In the genomic region with DNA sequence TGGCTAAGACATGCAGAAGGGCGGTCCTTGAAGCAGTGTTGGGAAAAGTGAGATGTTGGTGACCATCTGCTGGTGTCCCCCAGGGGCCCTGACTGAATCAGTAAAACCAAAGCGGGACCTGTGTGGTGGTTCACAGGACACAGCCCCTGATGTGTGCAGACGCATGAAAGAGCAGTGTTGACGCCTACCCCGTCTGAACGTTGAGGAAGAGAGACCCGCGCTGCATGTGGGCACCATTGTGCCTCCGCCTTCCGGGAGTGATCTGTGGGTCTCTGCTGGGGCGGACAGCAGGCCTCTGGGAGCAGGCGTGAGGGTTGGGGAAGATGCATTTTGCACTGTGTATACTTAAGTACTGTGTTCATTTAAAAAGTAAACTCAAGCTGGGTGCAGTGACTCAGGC, we compare ENCODE assay signal across 25 cellular contexts.
"Had no signal": no experiment of that assay in that cellular context is flagged by ENCODE, and none has a peak within 500 bp of the region (broad histone marks: within the 10 kb centered on the region; RNA-seq: fewer than 3 reads in every experiment).

No MANE protein-coding gene starts in this region.

- H3K27me3 Mint-ChIP-seq: activated CD4-positive, alpha-beta memory T cell treated with anti-CD3 and anti-CD28 coated beads, Interleukin-2, amount 10 ng/mL, durations not matched to agents 7 days and 5 days; activated naive CD4-positive, alpha-beta T cell treated with anti-CD3 and anti-CD28 coated beads, Interleukin-2, amount 10 ng/mL, durations not matched to agents 7 days and 5 days; activated naive CD8-positive, alpha-beta T cell; activated naive CD8-positive, alpha-beta T cell treated with anti-CD3 and anti-CD28 coated beads, Interleukin-2, amount 50 U/mL, for 24 hours; central memory CD8-positive, alpha-beta T cell had no signal

- H3K27ac ChIP-seq: brain microvascular endothelial cell, KMS-11, WERI-Rb-1 had no signal

- H3K9ac ChIP-seq: KMS-11 had no signal

- DNase-seq: activated CD4-positive, alpha-beta memory T cell treated with anti-CD3 and anti-CD28 coated beads, Interleukin-2, amount 10 ng/mL, durations not matched to agents 7 days and 5 days; activated CD4-positive, alpha-beta T cell treated with anti-CD3 and anti-CD28 coated beads for 1 hour; activated CD4-positive, alpha-beta T cell treated with anti-CD3 and anti-CD28 coated beads for 48 hours; activated CD4-positive, CD25-positive, alpha-beta regulatory T cell; activated effector memory CD4-positive, alpha-beta T cell treated with Interleukin-2 at 50 U/mL for 16 hours; activated naive CD4-positive, alpha-beta T cell treated with anti-CD3 and anti-CD28 coated beads, Interleukin-2, amount 10 ng/mL, durations not matched to agents 7 days and 5 days; activated naive CD8-positive, alpha-beta T cell treated with anti-CD3 and anti-CD28 coated beads, Interleukin-2, amount 50 U/mL, for 24 hours; activated T-cell treated with anti-CD3 and anti-CD28 coated beads, Interleukin-2, amount 50 U/mL, for 48 hours; aorta; brain microvascular endothelial cell; MM.1S; MV-4-11; NCI-H1092; NCI-H1436 treated with DMSO at 0.1 percent for 48 hours; NCI-H1694 treated with DMSO at 0.1 percent for 48 hours; NCI-H2029; NCI-H345; NCI-H524 treated with DMSO at 0.1 percent for 48 hours; Peyer's patch; RPMI8226; T1000; WERI-Rb-1 had no signal

- H3K9me3 ChIP-seq: Peyer's patch had no signal

- H3K9me3 Mint-ChIP-seq: activated CD4-positive, alpha-beta memory T cell treated with anti-CD3 and anti-CD28 coated beads, Interleukin-2, amount 10 ng/mL, durations not matched to agents 7 days and 5 days; activated naive CD4-positive, alpha-beta T cell treated with anti-CD3 and anti-CD28 coated beads, Interleukin-2, amount 10 ng/mL, durations not matched to agents 7 days and 5 days; activated naive CD8-positive, alpha-beta T cell treated with anti-CD3 and anti-CD28 coated beads, Interleukin-2, amount 50 U/mL, for 24 hours; central memory CD8-positive, alpha-beta T cell had no signal

- ATAC-seq: activated naive CD8-positive, alpha-beta T cell treated with anti-CD3 and anti-CD28 coated beads, Interleukin-2, amount 50 U/mL, for 24 hours had no signal

- H3K27me3 ChIP-seq: brain microvascular endothelial cell, Peyer's patch had no signal

- H3K4me3 Mint-ChIP-seq: activated CD4-positive, alpha-beta memory T cell treated with anti-CD3 and anti-CD28 coated beads, Interleukin-2, amount 10 ng/mL, durations not matched to agents 7 days and 5 days; activated naive CD4-positive, alpha-beta T cell treated with anti-CD3 and anti-CD28 coated beads, Interleukin-2, amount 10 ng/mL, durations not matched to agents 7 days and 5 days; activated naive CD8-positive, alpha-beta T cell; activated naive CD8-positive, alpha-beta T cell treated with anti-CD3 and anti-CD28 coated beads, Interleukin-2, amount 50 U/mL, for 24 hours; central memory CD8-positive, alpha-beta T cell had no signal

- H3K27ac Mint-ChIP-seq: activated CD4-positive, alpha-beta memory T cell treated with anti-CD3 and anti-CD28 coated beads, Interleukin-2, amount 10 ng/mL, durations not matched to agents 7 days and 5 days; activated naive CD4-positive, alpha-beta T cell treated with anti-CD3 and anti-CD28 coated beads, Interleukin-2, amount 10 ng/mL, durations not matched to agents 7 days and 5 days; activated naive CD8-positive, alpha-beta T cell; activated naive CD8-positive, alpha-beta T cell treated with anti-CD3 and anti-CD28 coated beads, Interleukin-2, amount 50 U/mL, for 24 hours had no signal

- H3K4me2 ChIP-seq: KMS-11 had no signal

- H3K4me3 ChIP-seq: Peyer's patch had no signal
